Comparison of ENCODE assay signal across 8 cellular contexts in the genomic region with DNA sequence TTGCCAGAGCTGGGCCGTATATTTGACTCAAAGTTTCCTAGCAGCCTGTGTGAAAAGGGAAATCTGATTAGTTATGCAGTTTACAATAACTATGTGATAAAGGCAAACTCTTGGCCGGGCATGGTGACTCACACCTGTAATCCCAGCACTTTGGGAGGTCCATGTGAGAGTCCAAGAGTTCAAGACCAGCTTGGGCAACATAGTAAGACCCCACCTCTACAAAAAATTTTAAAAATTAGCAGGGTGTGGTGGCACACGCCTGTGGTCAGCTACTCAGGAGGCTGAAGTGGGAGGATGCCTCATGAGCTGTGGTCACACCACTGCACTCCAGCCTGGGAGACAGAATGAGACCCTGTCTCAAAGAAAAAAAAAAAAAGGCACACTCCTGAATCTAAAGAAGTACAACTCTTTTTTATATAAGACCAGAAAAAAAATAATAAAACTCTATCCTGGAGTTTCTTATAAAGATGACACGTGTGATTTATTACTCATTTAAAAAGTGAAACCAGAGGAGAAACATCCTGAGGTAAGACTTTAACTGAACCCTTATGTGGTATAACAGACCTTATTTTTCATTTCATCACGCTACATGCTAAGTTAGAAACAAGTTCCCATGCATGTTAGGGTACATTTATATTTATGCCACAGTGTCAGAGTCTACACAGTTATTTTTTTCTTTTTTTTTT. TPM values are rescaled to one million over a fixed set of nuclear protein-coding genes. Genes with fewer than 3 reads are reported as not detected.
DNase-seq lines count a peak whose midpoint lies in the region; ATAC-seq and TF ChIP-seq lines count a peak whose summit lies in the region.

No MANE protein-coding gene starts in this region.

- no peaks in the 10 kb centered on the region for H3K9me3 ChIP-seq in left lung

- H3K4me1 Mint-ChIP-seq in T-helper 2 cell treated with Interferon-gamma antibody and Interleukin-4, amounts not matched to agents 5 μg/mL and 100 μg/mL, for 36 hours (ENCODE audit: low read depth), result peaks cover 55% of the 10 kb centered on the region

- H3K27me3 Mint-ChIP-seq in T-helper 2 cell treated with Interferon-gamma antibody and Interleukin-4, amounts not matched to agents 5 μg/mL and 100 μg/mL, for 36 hours (ENCODE audit: low read depth), result no peaks in the 10 kb centered on the region

- no peaks in the 10 kb centered on the region for H3K9me3 Mint-ChIP-seq in T-helper 2 cell treated with Interferon-gamma antibody and Interleukin-4, amounts not matched to agents 5 μg/mL and 100 μg/mL, for 36 hours

- H3K36me3 ChIP-seq in left lung, result no peaks in the 10 kb centered on the region

- no peaks in the 10 kb centered on the region for H3K27me3 ChIP-seq in left lung

- ATAC-seq in GM18858 (IDR thresholded peaks at IDR 0.05; ENCODE audit: unreplicated experiment), result peak; percentile 34
- peak; percentile 41 for ATAC-seq in HG02943 (IDR thresholded peaks at IDR 0.05; ENCODE audit: low read depth, unreplicated experiment)
- no peak for ATAC-seq in left lung
- no peak for ATAC-seq in GM21717 (IDR thresholded peaks at IDR 0.05; ENCODE audit: unreplicated experiment)

- peak; percentile 70 for DNase-seq in T-helper 2 cell treated with Interferon-gamma antibody and Interleukin-4, amounts not matched to agents 5 μg/mL and 100 μg/mL, for 36 hours (ENCODE audit: low spot score)
- DNase-seq in iris pigment epithelial cell (ENCODE audit: low read depth) (peak; percentile 56), NCI-H82 treated with DMSO at 0.1 percent for 48 hours (lab: John Stamatoyannopoulos, UW; ENCODE audit: unreplicated experiment) (no peak), left lung (no peak), middle frontal gyrus (ENCODE audit: extremely low spot score, low spot score) (no peak)

- H3K27ac ChIP-seq in left lung, result no peak overlapping the region

- peak overlapping the region; percentile 78 for H3K4me3 Mint-ChIP-seq in T-helper 2 cell treated with Interferon-gamma antibody and Interleukin-4, amounts not matched to agents 5 μg/mL and 100 μg/mL, for 36 hours

- no peak overlapping the region for H3K4me3 ChIP-seq in left lung

- intact Hi-C loops in left lung (cut with DNase I), result no loop called here

- peaks cover 0 to 24% of the 10 kb centered on the region in 2 donors for H3K4me1 ChIP-seq in left lung

- TF ChIP-seq CTCF in left lung (IDR thresholded peaks at IDR 0.05), result no peak

- peaks cover 34% of the 10 kb centered on the region for H3K36me3 Mint-ChIP-seq in T-helper 2 cell treated with Interferon-gamma antibody and Interleukin-4, amounts not matched to agents 5 μg/mL and 100 μg/mL, for 36 hours (ENCODE audit: low read depth)

- H3K27ac Mint-ChIP-seq in T-helper 2 cell treated with Interferon-gamma antibody and Interleukin-4, amounts not matched to agents 5 μg/mL and 100 μg/mL, for 36 hours, result peak overlapping the region; percentile 96

RNA-seq across cellular contexts. Expression of a gene that starts 32.6 kb away (rescaled TPM):
- total RNA-seq in left lung, result 10 to 100 TPM; 66.4 to 87.1 TPM

RNA-seq across cellular contexts. Expression of a gene that starts 32.9 kb away (rescaled TPM):
- total RNA-seq in left lung, result 1,000 to 10,000 TPM; 1,864 to 1,912 TPM

RNA-seq across cellular contexts. Expression of a gene that starts 57.5 kb away (rescaled TPM):
- total RNA-seq in left lung, result 1 to 10 TPM; 3.0 to 6.3 TPM

Comparison
In these comparisons a context has a peak if more than half of its experiments do, and no peak if none do; other contexts are left out.
1. ATAC-seq: peak in GM18858 (single experiment) and HG02943 (single experiment); none in left lung (single experiment) and GM21717 (single experiment).
2. DNase-seq: peak in T-helper 2 cell treated with Interferon-gamma antibody and Interleukin-4, amounts not matched to agents 5 μg/mL and 100 μg/mL, for 36 hours (single experiment) and iris pigment epithelial cell (single experiment); none in NCI-H82 treated with DMSO at 0.1 percent for 48 hours (single experiment), left lung (0 of 2) and middle frontal gyrus (single experiment).